4 cellular contexts compared by ENCODE assay signal in genomic region chr17:56482229-56482628, GRCh38.
"Had no signal": no experiment of that assay in that cellular context is flagged by ENCODE, and none has a peak within 500 bp of the region (broad histone marks: within the 10 kb centered on the region; RNA-seq: fewer than 3 reads in every experiment).

No MANE protein-coding gene starts in this region.

- DNase-seq: H9, HCEC 1CT had no signal

- H3K4me2 ChIP-seq: GM23338 had no signal

- ATAC-seq: GM23338, K562 had no signal

- H3K4me3 ChIP-seq: GM23338, K562 had no signal
